34 cellular contexts compared by ENCODE assay signal in genomic region chr5:17077447-17078233, GRCh38.
DNase-seq lines count a peak whose midpoint lies in the region; ATAC-seq, FAIRE-seq and TF ChIP-seq lines count a peak whose summit lies in the region.
"Had no signal": no experiment of that assay in that cellular context is flagged by ENCODE, and none has a peak within 500 bp of the region (broad histone marks: within the 10 kb centered on the region; RNA-seq: fewer than 3 reads in every experiment).

No MANE protein-coding gene starts in this region.

- H3K9me3 ChIP-seq in GM23248 (ENCODE audit: low read depth) (no peaks in the 10 kb centered on the region), SK-N-MC (ENCODE audit: low read depth, low read length) (no peaks in the 10 kb centered on the region), kidney (ENCODE audit: control insufficient read depth in 1 of 2, low read length in 2 of 2) (no peaks in the 10 kb centered on the region), skeletal muscle tissue (ENCODE audit: control insufficient read depth in 3 of 3, low read length in 3 of 3) (no peaks in the 10 kb centered on the region)
- H3K9me3 ChIP-seq: breast epithelium, left lung, pancreas, thoracic aorta had no signal

- ATAC-seq in GM21717 (IDR thresholded peaks at IDR 0.05; ENCODE audit: unreplicated experiment) (no peak), GM21367 (IDR thresholded peaks at IDR 0.05; ENCODE audit: unreplicated experiment) (no peak)
- ATAC-seq: foreskin keratinocyte; GM12878; left lung; natural killer cell treated with Interleukin-12 subunit alpha and Interleukin-12 subunit beta and Interleukin-15 and Interleukin-18, amount 100 ng/mL, for 72 hours; pancreas; sciatic nerve; SK-N-SH treated with all-trans-retinoic acid at 6 μM for 48 hours; stimulated activated memory B cell treated with anti-CD40 and anti-IgM and Interleukin-4, amounts not matched to agents 10 μg/mL and 1 μg/mL and 100 μg/mL, for 72 hours had no signal

- 41 to 42% methylated on average over 11 of the region's 11 CpGs for WGBS in GM23248 (ENCODE audit: low coverage in 1 of 2, low lambda C conversion rate in 2 of 2, missing lambda C conversion rate in 2 of 2), 2 experiments

- H3K79me2 ChIP-seq in GM23248 (ENCODE audit: insufficient read depth), result no peaks in the 10 kb centered on the region

- H3K36me3 ChIP-seq in GM23248 (ENCODE audit: low read depth) (no peaks in the 10 kb centered on the region), SK-N-MC (ENCODE audit: insufficient read depth, low read length) (no peaks in the 10 kb centered on the region), kidney (ENCODE audit: control insufficient read depth in 1 of 2, insufficient read depth in 2 of 2, low read length in 2 of 2) (no peaks in the 10 kb centered on the region), skeletal muscle tissue (ENCODE audit: control insufficient read depth in 3 of 3, insufficient read depth in 3 of 3, low read length in 3 of 3) (no peaks in the 10 kb centered on the region)
- H3K36me3 ChIP-seq: breast epithelium, left lung, pancreas, thoracic aorta had no signal

- H3K4me2 ChIP-seq in GM23248 (ENCODE audit: unreplicated experiment), result no peak overlapping the region

- H4K20me1 ChIP-seq in GM23248 (ENCODE audit: insufficient read depth), result no peaks in the 10 kb centered on the region

- no peak overlapping the region for H3K4me3 ChIP-seq in GM23248
- peak overlapping the region; percentile 31; the same call in 1 of the 2 replicates for H3K4me3 ChIP-seq in SK-N-MC
- no peak overlapping the region for H3K4me3 ChIP-seq in kidney (ENCODE audit: low read length in 2 of 2)
- H3K4me3 ChIP-seq in skeletal muscle tissue (ENCODE audit: low read length in 3 of 3), result no peak overlapping the region
- H3K4me3 ChIP-seq: breast epithelium, GM12878, left lung, pancreas, thoracic aorta had no signal

- peaks cover 5% of the 10 kb centered on the region for H3K4me1 ChIP-seq in GM23248 (ENCODE audit: insufficient read depth)
- H3K4me1 ChIP-seq in kidney (ENCODE audit: control insufficient read depth in 1 of 2, insufficient read depth in 1 of 2, low read depth in 1 of 2, low read length in 2 of 2), result no peaks in the 10 kb centered on the region
- H3K4me1 ChIP-seq in skeletal muscle tissue (ENCODE audit: control insufficient read depth in 3 of 3, insufficient read depth in 3 of 3, low read length in 3 of 3), result no peaks in the 10 kb centered on the region
- H3K4me1 ChIP-seq: left lung, pancreas had no signal

- H3K9me2 ChIP-seq in GM23248 (ENCODE audit: insufficient read depth), result no peaks in the 10 kb centered on the region

- H3K27me3 ChIP-seq in GM23248 (replicated peaks; ENCODE audit: insufficient read depth) (no peaks in the 10 kb centered on the region), skeletal muscle tissue (ENCODE audit: control insufficient read depth in 3 of 3, insufficient read depth in 3 of 3, low read length in 3 of 3) (no peaks in the 10 kb centered on the region)
- H3K27me3 ChIP-seq: breast epithelium, foreskin keratinocyte, left lung, pancreas had no signal

- H2AFZ ChIP-seq in GM23248, result peak overlapping the region; percentile 34

- no peak for TF ChIP-seq CTCF in kidney (IDR thresholded peaks at IDR 0.05; ENCODE audit: borderline replicate concordance, extremely low read depth, insufficient read depth)

- H3K27ac ChIP-seq in GM23248 (no peak overlapping the region), SK-N-MC (peak overlapping the region; percentile 86), kidney (ENCODE audit: low read depth in 2 of 2, low read length in 2 of 2) (peak overlapping the region; percentile 5 to 16), skeletal muscle tissue (ENCODE audit: low read depth, low read length) (peak overlapping the region; percentile 5)
- H3K27ac ChIP-seq: foreskin keratinocyte, HL-60, pancreas, thoracic aorta had no signal

- DNase-seq in GM23248 (no peak), SK-N-MC (ENCODE audit: low read depth, low spot score) (no peak), kidney (no peak), amniotic stem cell (lab: John Stamatoyannopoulos, UW) (no peak), anterior cingulate cortex (lab: John Stamatoyannopoulos, UW) (no peak)
- DNase-seq: activated B cell treated with CpG ODN at 0.5 μM for 24 hours; activated naive CD4-positive, alpha-beta T cell treated with Interleukin-2 at 50 U/mL for 16 hours; amygdala; CD4-positive, CD25-positive, alpha-beta regulatory T cell; effector CD4-positive, alpha-beta T cell; erythroblast; foreskin keratinocyte; left lung; NCI-H1436; NCI-H2107; NCI-H446 treated with DMSO at 0.1 percent for 48 hours; NCI-H82; pancreas; RPMI8226; stimulated activated CD4-positive, alpha-beta T cell treated with anti-CD3 and anti-CD28 coated beads, Interleukin-4, amount 100 ng/mL, for 4 hours; T-helper 2 cell had no signal

- 0 out of 2 replicates have a peak, but pooled peaks cover 5% of the 10 kb centered on the region for H3F3A ChIP-seq in GM23248 (ENCODE audit: insufficient read depth)

- intact Hi-C loops in kidney (cut with DNase I), result no loop called here

- FAIRE-seq in kidney (lab: Jason Lieb, UNC), result no peak
- FAIRE-seq: D721Med, GM12878, H1, pancreas had no signal

- in situ Hi-C loops in GM23248 (cut with MboI), result no loop called here

- H3K9ac ChIP-seq in GM23248, result no peak overlapping the region
- H3K9ac ChIP-seq in SK-N-MC (ENCODE audit: insufficient read length), result no peak overlapping the region
- no peak overlapping the region for H3K9ac ChIP-seq in kidney (ENCODE audit: low read length in 2 of 2)
- no peak overlapping the region for H3K9ac ChIP-seq in skeletal muscle tissue (ENCODE audit: low read depth in 1 of 3, low read length in 3 of 3)
